Comparison of ENCODE assay signal across 8 cellular contexts in genomic region chr12:54229624-54230212, GRCh38.
DNase-seq lines count a peak whose midpoint lies in the region; TF ChIP-seq lines count a peak whose summit lies in the region.

No MANE protein-coding gene starts in this region.

- in situ Hi-C loops in GM13976 (cut with MboI; ENCODE audit: low sequenced_read_pairs, unreplicated experiment): no loop called here

- H3K4me3 ChIP-seq in SK-N-MC (no peak overlapping the region), rectal smooth muscle tissue (ENCODE audit: low read length) (no peak overlapping the region)

- TF ChIP-seq CTCF in GM13976 (IDR thresholded peaks at IDR 0.05; ENCODE audit: borderline replicate concordance, control extremely low read depth, extremely low read depth, insufficient read depth, missing control alignments): no peak

- peaks cover 14% of the 10 kb centered on the region; the same call in 1 of the 2 replicates for H3K36me3 ChIP-seq in SK-N-MC (ENCODE audit: insufficient read depth, low read length)
- no peaks in the 10 kb centered on the region for H3K36me3 ChIP-seq in rectal smooth muscle tissue (ENCODE audit: control insufficient read depth, insufficient read depth, low read length)

- no peaks in the 10 kb centered on the region for H3K9me3 ChIP-seq in SK-N-MC (ENCODE audit: low read depth, low read length)

- H3K9ac ChIP-seq in SK-N-MC (ENCODE audit: insufficient read length) (no peak overlapping the region), rectal smooth muscle tissue (ENCODE audit: low read length) (no peak overlapping the region)

- peak overlapping the region; percentile 75 for H3K27ac ChIP-seq in SK-N-MC
- H3K27ac ChIP-seq in rectal smooth muscle tissue (ENCODE audit: low read depth, low read length): peak overlapping the region; percentile 21

- no peaks in the 10 kb centered on the region for H3K4me1 ChIP-seq in rectal smooth muscle tissue (ENCODE audit: control insufficient read depth, insufficient read depth, low read length)

- DNase-seq in COLO829 (ENCODE audit: low spot score) (peak; percentile 90), SK-N-MC (ENCODE audit: low read depth, low spot score) (no peak), fibroblast of the conjunctiva (ENCODE audit: low read depth) (peak; percentile 77), superior temporal gyrus (ENCODE audit: extremely low spot score) (no peak), GM13976 (ENCODE audit: low spot score) (no peak), NCI-H2029 (lab: John Stamatoyannopoulos, UW) (no peak)
- DNase-seq in central memory CD4-positive, alpha-beta T cell: no peak

- no peaks in the 10 kb centered on the region for H3K27me3 ChIP-seq in rectal smooth muscle tissue (ENCODE audit: control insufficient read depth, insufficient read depth, low read length)

Comparison
In these comparisons a context has a peak if more than half of its experiments do, and no peak if none do; other contexts are left out.
1. DNase-seq: peak in COLO829 (single experiment) and fibroblast of the conjunctiva (single experiment); none in SK-N-MC (single experiment), superior temporal gyrus (single experiment), central memory CD4-positive, alpha-beta T cell (single experiment), GM13976 (single experiment) and NCI-H2029 (single experiment).